Comparison of ENCODE assay signal across 7 cellular contexts in genomic region chr9:101791533-101791932, GRCh38. TPM values are rescaled to one million over a fixed set of nuclear protein-coding genes. Genes with fewer than 3 reads are reported as not detected.
"Had no signal": no experiment of that assay in that cellular context is flagged by ENCODE, and none has a peak within 500 bp of the region (broad histone marks: within the 10 kb centered on the region; RNA-seq: fewer than 3 reads in every experiment).

No MANE protein-coding gene starts in this region.

- H3K4me3 ChIP-seq: GM23248, HAP-1 had no signal

- DNase-seq: GOT3, HFFc6 had no signal

- H3K9ac ChIP-seq: GM23248 had no signal

- H2AFZ ChIP-seq: GM23248 had no signal

- H3K36me3 ChIP-seq: HAP-1 had no signal

- H3K4me1 ChIP-seq: HAP-1 had no signal

- H3K9me3 ChIP-seq: HAP-1 had no signal

- FAIRE-seq: HTR-8/SVneo had no signal

- H3K27ac ChIP-seq: GM23248 had no signal

RNA-seq across cellular contexts. Expression of gene GRIN3A, which starts 53.1 kb away (rescaled TPM):
- total RNA-seq: GM23248, H7, HFFc6, HT-29 had no signal
- polyA plus RNA-seq: GM23248 had no signal
